In genomic region chr12:42904683-42905418, GRCh38 we compare ENCODE assay signal across 26 cellular contexts.
DNase-seq lines count a peak whose midpoint lies in the region; ATAC-seq, FAIRE-seq and TF ChIP-seq lines count a peak whose summit lies in the region.
"Had no signal": no experiment of that assay in that cellular context is flagged by ENCODE, and none has a peak within 500 bp of the region (broad histone marks: within the 10 kb centered on the region; RNA-seq: fewer than 3 reads in every experiment).

No MANE protein-coding gene starts in this region.

- TF ChIP-seq EP300 in HepG2 (IDR thresholded peaks at IDR 0.05; ENCODE audit: low read depth in 2 of 2, low read length in 2 of 2), result no peak
- TF ChIP-seq EP300 in HepG2 (CRISPR knock-in tag; IDR thresholded peaks at IDR 0.05; ENCODE audit: borderline replicate concordance), result no peak

- no peak for TF ChIP-seq CTCF in HepG2 (CRISPR knock-in tag; IDR thresholded peaks at IDR 0.05)
- no peak for TF ChIP-seq CTCF in right lobe of liver (IDR thresholded peaks at IDR 0.05)
- TF ChIP-seq CTCF in heart right ventricle (IDR thresholded peaks at IDR 0.05), result no peak

- intact Hi-C loops in HepG2 (cut with micrococcal nuclease; ENCODE audit: unreplicated experiment) (no loop called here), right lobe of liver (cut with DNase I) (no loop called here), heart right ventricle (cut with DNase I) (no loop called here)

- H3K4me2 ChIP-seq in HepG2 (ENCODE audit: low read depth, low read length), result no peak overlapping the region
- H3K4me2 ChIP-seq: A549, BLaER1 had no signal

- DNase-seq in HepG2 (ENCODE audit: low spot score) (no peak), right lobe of liver (no peak), heart right ventricle (no peak), occipital lobe (lab: John Stamatoyannopoulos, UW) (peak; percentile 36), D341Med (ENCODE audit: low spot score) (no peak), DMS79 (lab: John Stamatoyannopoulos, UW) (no peak), NCI-H2107 (lab: John Stamatoyannopoulos, UW) (no peak), OCI-M2 (lab: John Stamatoyannopoulos, UW; ENCODE audit: unreplicated experiment) (no peak)
- DNase-seq: activated CD4-positive, alpha-beta memory T cell treated with anti-CD3 and anti-CD28 coated beads, Interleukin-2, amount 10 ng/mL, durations not matched to agents 7 days and 5 days; activated effector memory CD4-positive, alpha-beta T cell treated with anti-CD3 and anti-CD28 coated beads, Interleukin-2, amount 50 U/mL, for 16 hours; activated T-cell treated with anti-CD3 and anti-CD28 coated beads for 4 hours; erythroblast; NCI-H1092 treated with DMSO at 0.1 percent for 48 hours; NCI-H2029; NCI-H345; PC-3; SIG-M5; stimulated activated CD4-positive, alpha-beta T cell treated with anti-CD3 and anti-CD28 coated beads, Interleukin-12 subunit alpha, Interleukin-12 subunit beta, amount 100 ng/mL, for 4 hours; stimulated activated CD4-positive, alpha-beta T cell treated with anti-CD3 and anti-CD28 coated beads, Interleukin-4, amount 100 ng/mL, for 4 hours; transverse colon had no signal

- no peaks in the 10 kb centered on the region for H3K79me2 ChIP-seq in HepG2 (ENCODE audit: insufficient read depth, low read length)

- POLR2A ChIA-PET in HepG2 (lab: Yijun Ruan, JAX), result no interaction called here

- H3K27me3 ChIP-seq in HepG2 (ENCODE audit: control insufficient read depth in 1 of 2, insufficient read depth in 2 of 2, low read length in 2 of 2) (no peaks in the 10 kb centered on the region; a peak in 1 of 5 replicates), right lobe of liver (no peaks in the 10 kb centered on the region), heart right ventricle (no peaks in the 10 kb centered on the region)
- H3K27me3 ChIP-seq: BLaER1, transverse colon had no signal

- no peak overlapping the region for H3K9ac ChIP-seq in HepG2 (ENCODE audit: insufficient read depth, low read depth, low read length)
- H3K9ac ChIP-seq: BLaER1 had no signal

- H3K27ac ChIP-seq in HepG2 (ENCODE audit: extremely low read length, insufficient read depth, low read length) (no peak overlapping the region), right lobe of liver (no peak overlapping the region), heart right ventricle (peak overlapping the region in 1 of 10 donors; percentile 3)
- H3K27ac ChIP-seq: A549, BLaER1, transverse colon had no signal

- FAIRE-seq in HepG2 (lab: Jason Lieb, UNC), result no peak
- FAIRE-seq: A549, bronchial epithelial cell, H1 had no signal

- CTCF ChIA-PET in HepG2 (lab: Yijun Ruan, JAX; ENCODE audit: low intra/inter-chr PET ratio, low total read pairs), result no interaction called here

- H3K9me3 ChIP-seq in HepG2 (ENCODE audit: low read length) (peaks cover 39% of the 10 kb centered on the region), right lobe of liver (no peaks in the 10 kb centered on the region), heart right ventricle (peaks cover 0 to 6% (median 0%) of the 10 kb centered on the region in 11 donors)
- H3K9me3 ChIP-seq: A549 had no signal

- no peaks in the 10 kb centered on the region for H4K20me1 ChIP-seq in HepG2 (ENCODE audit: insufficient read depth, low read length)
- H4K20me1 ChIP-seq: BLaER1 had no signal

- TF ChIP-seq RAD21 in HepG2 (CRISPR knock-in tag; IDR thresholded peaks at IDR 0.05), result no peak

- in situ Hi-C loops in HepG2 (cut with HindIII; ENCODE audit: extremely low pct_ligation_motif_present, low pct_unique_long_range_greater_than_20kb), result no loop called here

- TF ChIP-seq POLR2A in HepG2 (IDR thresholded peaks at IDR 0.05; ENCODE audit: insufficient read depth in 1 of 2, low read depth in 2 of 2, low read length in 2 of 2), result no peak
- TF ChIP-seq POLR2A in right lobe of liver (IDR thresholded peaks at IDR 0.05), result no peak

- H3K36me3 ChIP-seq in HepG2 (replicated peaks in 1 of 2; ENCODE audit: control insufficient read depth in 1 of 2, insufficient read depth in 2 of 2, low read length in 2 of 2) (no peaks in the 10 kb centered on the region), right lobe of liver (no peaks in the 10 kb centered on the region), heart right ventricle (no peaks in the 10 kb centered on the region)
- H3K36me3 ChIP-seq: BLaER1, transverse colon had no signal

- 24% methylated on average over 12 of the region's 12 CpGs for WGBS in HepG2 (ENCODE audit: low lambda C conversion rate)
- 64% methylated on average over 12 of the region's 12 CpGs for WGBS in right lobe of liver (ENCODE audit: insufficient coverage, low coverage, low lambda C conversion rate, missing lambda C conversion rate)
- WGBS in heart right ventricle, 2 donors, result 58 to 66% methylated on average over 12 of the region's 12 CpGs

- H3K4me3 ChIP-seq in HepG2 (replicated peaks in 1 of 3; ENCODE audit: insufficient read depth in 1 of 3, low read depth in 2 of 3, low read length in 3 of 3) (no peak overlapping the region), right lobe of liver (no peak overlapping the region), heart right ventricle (no peak overlapping the region)
- H3K4me3 ChIP-seq: A549, BLaER1, transverse colon had no signal

- no peak overlapping the region for H2AFZ ChIP-seq in HepG2 (ENCODE audit: low read length)

- H3K4me1 ChIP-seq in HepG2 (ENCODE audit: insufficient read depth, low read length), result no peaks in the 10 kb centered on the region
- no peaks in the 10 kb centered on the region for H3K4me1 ChIP-seq in right lobe of liver
- peaks cover 0 to 4% (median 0%) of the 10 kb centered on the region in 9 donors for H3K4me1 ChIP-seq in heart right ventricle
- H3K4me1 ChIP-seq: A549, BLaER1 had no signal

- no TSS peak for BruUV-seq in HepG2 (replicated peaks; lab: Mats Ljungman, UMichigan)

- ATAC-seq in HepG2 (peak; percentile 51; the same call in 2 of the 3 replicates), right lobe of liver (no peak), heart right ventricle (peak in 6 of 8 donors; percentile 28 to 83 (median 40))
- ATAC-seq: A549; activated CD4-positive, CD25-positive, alpha-beta regulatory T cell treated with anti-CD3 and anti-CD28 coated beads, Interleukin-2, amount 50 U/mL, for 24 hours; left lobe of liver; PC-3 had no signal

TF ChIP-seq in HepG2, 621 proteins besides CTCF, POLR2A, EP300 and RAD21 (continues in another document):
- TF ChIP-seq ZNF317 (CRISPR knock-in tag; IDR thresholded peaks at IDR 0.05) (no peak), RFX3 (CRISPR knock-in tag; IDR thresholded peaks at IDR 0.05) (no peak), HNF1A (IDR thresholded peaks at IDR 0.05; ENCODE audit: low read depth) (no peak), HNF1A (CRISPR knock-in tag; IDR thresholded peaks at IDR 0.05; ENCODE audit: borderline replicate concordance) (no peak), NR3C1 (CRISPR knock-in tag; IDR thresholded peaks at IDR 0.05) (no peak), PTBP1 (IDR thresholded peaks at IDR 0.05; ENCODE audit: low read depth, low read length, poor library complexity, severe bottlenecking) (no peak), KLF6 (CRISPR knock-in tag; IDR thresholded peaks at IDR 0.05) (no peak), NONO (IDR thresholded peaks at IDR 0.05) (no peak), NONO (CRISPR knock-in tag; conservative IDR thresholded peaks at IDR 0.05) (no peak), ZNF230 (CRISPR knock-in tag; IDR thresholded peaks at IDR 0.05) (no peak)

Comparison
In these comparisons a context has a peak if more than half of its experiments do, and no peak if none do; other contexts are left out.
1. ATAC-seq: peak in HepG2 (single experiment) and heart right ventricle (6 of 8); none in right lobe of liver (0 of 4).